In genomic region chr9:126114409-126114760, GRCh38 we compare ENCODE assay signal across 21 cellular contexts.
"Had no signal": no experiment of that assay in that cellular context is flagged by ENCODE, and none has a peak within 500 bp of the region (broad histone marks: within the 10 kb centered on the region; RNA-seq: fewer than 3 reads in every experiment).

No MANE protein-coding gene starts in this region.

- DNase-seq: activated CD4-positive, alpha-beta T cell treated with anti-CD3 and anti-CD28 coated beads for 4 hours; activated CD4-positive, alpha-beta T cell treated with anti-CD3 and anti-CD28 coated beads, Interleukin-2, amount 50 U/mL, for 48 hours; activated CD4-positive, CD25-positive, alpha-beta regulatory T cell; aorta; dermis blood vessel endothelial cell; effector memory CD4-positive, alpha-beta T cell; glutamatergic neuron; hypothalamus; left cardiac atrium; mesenchymal stem cell; naive B cell; right lobe of liver; stimulated activated CD4-positive, alpha-beta T cell treated with anti-CD3 and anti-CD28 coated beads, Interleukin-4, amount 100 ng/mL, for 1 hour; stimulated activated naive CD4-positive, alpha-beta T cell; substantia nigra; T1000; tibial artery had no signal

- H3K4me3 Mint-ChIP-seq: activated T-helper 1 cell treated with anti-CD3 and anti-CD28 coated beads, Interleukin-12 subunit alpha, Interleukin-12 subunit beta, Interleukin-2, Interleukin-4 antibody, amounts not matched to agents 30 ng/mL and 10 ng/mL and 1 ng/mL, durations not matched to agents 14 hours and 24 hours and 36 hours; brain; naive B cell; T-helper 1 cell treated with Interleukin-12 subunit alpha and Interleukin-12 subunit beta and Interleukin-4 antibody, amounts not matched to agents 30 μg/mL and 1 μg/mL, for 36 hours had no signal

- H3K36me3 Mint-ChIP-seq: activated naive CD4-positive, alpha-beta T cell treated with anti-CD3 and anti-CD28 coated beads, Interleukin-2, amount 50 U/mL, for 72 hours; brain had no signal

- H3K9me3 Mint-ChIP-seq: activated naive CD4-positive, alpha-beta T cell treated with anti-CD3 and anti-CD28 coated beads, Interleukin-2, amount 50 U/mL, for 72 hours; activated T-helper 1 cell treated with anti-CD3 and anti-CD28 coated beads, Interleukin-12 subunit alpha, Interleukin-12 subunit beta, Interleukin-2, Interleukin-4 antibody, amounts not matched to agents 30 ng/mL and 10 ng/mL and 1 ng/mL, durations not matched to agents 14 hours and 24 hours and 36 hours; T-helper 1 cell treated with Interleukin-12 subunit alpha and Interleukin-12 subunit beta and Interleukin-4 antibody, amounts not matched to agents 30 μg/mL and 1 μg/mL, for 36 hours had no signal

- H3K4me1 Mint-ChIP-seq: brain, naive B cell had no signal

- H3K27ac Mint-ChIP-seq: activated naive CD4-positive, alpha-beta T cell treated with anti-CD3 and anti-CD28 coated beads, Interleukin-2, amount 50 U/mL, for 72 hours; activated T-helper 1 cell treated with anti-CD3 and anti-CD28 coated beads, Interleukin-12 subunit alpha, Interleukin-12 subunit beta, Interleukin-2, Interleukin-4 antibody, amounts not matched to agents 30 ng/mL and 10 ng/mL and 1 ng/mL, durations not matched to agents 14 hours and 24 hours and 36 hours; brain; naive B cell; T-helper 1 cell treated with Interleukin-12 subunit alpha and Interleukin-12 subunit beta and Interleukin-4 antibody, amounts not matched to agents 30 μg/mL and 1 μg/mL, for 36 hours had no signal
